In genomic region chr21:35506352-35506751, GRCh38 we compare ENCODE assay signal across 17 cellular contexts.
DNase-seq lines count a peak whose midpoint lies in the region; FAIRE-seq and TF ChIP-seq lines count a peak whose summit lies in the region.
"Had no signal": no experiment of that assay in that cellular context is flagged by ENCODE, and none has a peak within 500 bp of the region (broad histone marks: within the 10 kb centered on the region; RNA-seq: fewer than 3 reads in every experiment).

No MANE protein-coding gene starts in this region.

- H3K4me3 ChIP-seq in AG04449 (ENCODE audit: low read depth, low read length) (no peak overlapping the region), H7 (ENCODE audit: insufficient read depth, low read depth, low read length) (no peak overlapping the region), uterus (no peak overlapping the region)

- H3K36me3 ChIP-seq in H7 (replicated peaks; ENCODE audit: control insufficient read depth, insufficient read depth, low read length): no peaks in the 10 kb centered on the region
- H3K36me3 ChIP-seq in uterus: no peaks in the 10 kb centered on the region

- POLR2A ChIA-PET in AG04449 (lab: Yijun Ruan, JAX): no interaction called here

- no peaks in the 10 kb centered on the region for H3K9me3 ChIP-seq in uterus

- no peaks in the 10 kb centered on the region for H3K27me3 ChIP-seq in H7 (ENCODE audit: control insufficient read depth, insufficient read depth, low read length)
- peaks cover 0 to 8% of the 10 kb centered on the region in 2 donors for H3K27me3 ChIP-seq in uterus

- peak; percentile 19 for DNase-seq in AG04449 (ENCODE audit: low read depth, low spot score)
- DNase-seq in H7: peak; percentile 46
- DNase-seq in chondrocyte (ENCODE audit: low spot score): no peak
- peak; percentile 28 for DNase-seq in iPS-NIHi11 (ENCODE audit: low spot score)
- DNase-seq in frontal cortex (ENCODE audit: low spot score in 2 of 2): no peak
- no peak for DNase-seq in uterus
- DNase-seq in iPS-NIHi7 (ENCODE audit: extremely low spot score): no peak
- DNase-seq in OCI-M1 (lab: John Stamatoyannopoulos, UW): no peak
- DNase-seq: HFFc6, NCI-H1092, NCI-H226, NCI-H526 treated with DMSO at 0.1 percent for 48 hours, PC-3 had no signal

- FAIRE-seq in frontal cortex (lab: Jason Lieb, UNC): no peak
- FAIRE-seq: G401.6, GM12891, GM19239 had no signal

- CTCF ChIA-PET in AG04449 (lab: Yijun Ruan, JAX): interaction anchor here (1.3 kb wide), 1 partner anchor 333 kb away, joined by 3 read pairs; no protein-coding TSS in a partner anchor

- intact Hi-C loops in uterus (cut with DNase I; ENCODE audit: low total_unique reads): no loop called here

- TF ChIP-seq CTCF in AG04449 (IDR thresholded peaks at IDR 0.05; ENCODE audit: insufficient read depth, low read length, missing control alignments) (no peak), chondrocyte (IDR thresholded peaks at IDR 0.05) (no peak), uterus (IDR thresholded peaks at IDR 0.05) (no peak)

- H3K27me3 Mint-ChIP-seq in chondrocyte (ENCODE audit: low read depth): no peaks in the 10 kb centered on the region

- H3K9me3 Mint-ChIP-seq in chondrocyte (ENCODE audit: low read depth): no peaks in the 10 kb centered on the region
- H3K9me3 Mint-ChIP-seq: HFFc6 had no signal

- H3K27ac ChIP-seq in uterus: no peak overlapping the region
- H3K27ac ChIP-seq: KMS-11 had no signal

- no peak overlapping the region for H3K4me3 Mint-ChIP-seq in chondrocyte (ENCODE audit: unreplicated experiment)
- H3K4me3 Mint-ChIP-seq: HFFc6 had no signal

- peak overlapping the region; percentile 13 for H3K27ac Mint-ChIP-seq in chondrocyte (ENCODE audit: unreplicated experiment)
- H3K27ac Mint-ChIP-seq: HFFc6 had no signal

- no peaks in the 10 kb centered on the region for H3K36me3 Mint-ChIP-seq in chondrocyte (ENCODE audit: low read depth)

- no peaks in the 10 kb centered on the region for H3K4me1 ChIP-seq in uterus

- no peak for TF ChIP-seq POLR2A in uterus (IDR thresholded peaks at IDR 0.05)

- peaks cover 74% of the 10 kb centered on the region for H3K4me1 Mint-ChIP-seq in chondrocyte (ENCODE audit: low read depth)

Comparison
In these comparisons a context has a peak if more than half of its experiments do, and no peak if none do; other contexts are left out.
1. DNase-seq: peak in AG04449 (single experiment), H7 (single experiment) and iPS-NIHi11 (single experiment); none in chondrocyte (single experiment), frontal cortex (0 of 2), uterus (0 of 2), iPS-NIHi7 (single experiment) and OCI-M1 (single experiment).